Comparison of ENCODE assay signal across 8 cellular contexts in the genomic region with DNA sequence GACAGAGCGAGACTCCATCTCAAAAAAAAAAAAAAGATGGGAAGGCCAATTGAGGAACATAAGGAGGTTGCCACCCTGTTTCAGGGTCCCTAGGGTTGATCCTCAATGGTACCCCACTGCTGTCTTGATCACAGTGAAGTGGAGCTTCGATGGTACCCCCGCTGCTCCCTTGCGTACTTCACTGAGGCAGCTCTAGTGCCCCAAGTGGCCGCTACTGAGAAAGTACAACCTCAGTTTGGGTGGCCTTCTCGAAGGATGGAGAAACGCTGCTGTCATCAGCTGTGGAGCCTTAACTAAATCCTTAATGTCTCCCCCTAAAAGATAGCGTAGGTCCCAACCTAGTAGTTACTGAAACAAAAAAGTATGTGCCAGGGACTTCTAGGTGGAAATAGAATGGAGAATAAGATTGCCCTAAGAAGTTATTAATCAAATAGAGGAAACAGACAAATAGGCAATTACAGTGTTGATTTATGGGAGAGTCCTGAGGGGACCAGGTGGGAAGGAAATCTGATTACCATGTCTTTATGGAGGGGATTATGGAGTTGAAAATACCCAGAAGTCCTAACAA. TPM values are rescaled to one million over a fixed set of nuclear protein-coding genes. Genes with fewer than 3 reads are reported as not detected.
DNase-seq lines count a peak whose midpoint lies in the region; ATAC-seq and TF ChIP-seq lines count a peak whose summit lies in the region.

No MANE protein-coding gene starts in this region.

- peaks cover 20 to 25% of the 10 kb centered on the region in 2 donors for H3K4me1 Mint-ChIP-seq in effector memory CD8-positive, alpha-beta T cell (ENCODE audit: low read depth in 2 of 2)

- peaks cover 4% of the 10 kb centered on the region for H3K4me1 ChIP-seq in testis

- DNase-seq in activated CD8-positive, alpha-beta memory T cell treated with anti-CD3 and anti-CD28 coated beads for 24 hours = peak; percentile 74
- no peak for DNase-seq in activated CD8-positive, alpha-beta memory T cell treated with anti-CD3 and anti-CD28 coated beads, Interleukin-2, amount 50 U/mL, for 48 hours
- DNase-seq in MG63 (peak; percentile 62), mucosa of gallbladder (ENCODE audit: low spot score) (peak; percentile 47), testis (peak; percentile 50)
- DNase-seq in activated CD4-positive, alpha-beta T cell treated with anti-CD3 and anti-CD28 coated beads for 4 hours = peak; percentile 57
- peak; percentile 41 to 50 (median 45) for DNase-seq in effector memory CD8-positive, alpha-beta T cell

- TF ChIP-seq POLR2A in testis (IDR thresholded peaks at IDR 0.05) = no peak
- no peak for TF ChIP-seq POLR2A in GM18505 (IDR thresholded peaks at IDR 0.05; ENCODE audit: borderline replicate concordance, extremely low read depth, insufficient read depth, insufficient read length)

- ATAC-seq in effector memory CD8-positive, alpha-beta T cell (replicated peaks) = peak; percentile 98
- no peak for ATAC-seq in GM18505 (IDR thresholded peaks at IDR 0.05; ENCODE audit: unreplicated experiment)

- H3K4me3 ChIP-seq in MG63 (no peak overlapping the region), testis (no peak overlapping the region)

- H3K36me3 ChIP-seq in MG63 = peaks cover 45% of the 10 kb centered on the region
- no peaks in the 10 kb centered on the region for H3K36me3 ChIP-seq in testis (ENCODE audit: low read depth, missing control alignments)

- WGBS in testis, 2 donors = 47 to 51% methylated on average over 8 of the region's 8 CpGs

- intact Hi-C loops in testis (cut with DNase I; ENCODE audit: low total_unique reads) = no loop called here

- no peaks in the 10 kb centered on the region for H3K27me3 Mint-ChIP-seq in effector memory CD8-positive, alpha-beta T cell

- no peak overlapping the region for H3K4me3 Mint-ChIP-seq in effector memory CD8-positive, alpha-beta T cell

- peak; percentile 11 to 60 (median 35) for TF ChIP-seq CTCF in testis (IDR thresholded peaks at IDR 0.05)

- H3K27ac Mint-ChIP-seq in effector memory CD8-positive, alpha-beta T cell = peak overlapping the region in 1 of 2 donors; percentile 27

- no peaks in the 10 kb centered on the region for H3K9me3 Mint-ChIP-seq in effector memory CD8-positive, alpha-beta T cell

- H3K9me3 ChIP-seq in MG63 = no peaks in the 10 kb centered on the region
- H3K9me3 ChIP-seq in testis = no peaks in the 10 kb centered on the region

- H3K27me3 ChIP-seq in MG63 (no peaks in the 10 kb centered on the region), testis (no peaks in the 10 kb centered on the region)

- peaks cover 16% of the 10 kb centered on the region for H3K36me3 Mint-ChIP-seq in effector memory CD8-positive, alpha-beta T cell (ENCODE audit: insufficient read depth)

- H3K27ac ChIP-seq in testis = no peak overlapping the region

RNA-seq across cellular contexts. Expression of gene TESK1, which starts 6.3 kb away (rescaled TPM):
- total RNA-seq in MG63 (2014; rRNA removed; shearing (Covaris generic); ENCODE audit: low replicate concordance) = 17.4 and 21.5 TPM in 2 replicates
- total RNA-seq in mucosa of gallbladder (56.9 TPM), testis (100 to 1,000 TPM in 1 of 2 donors, 10 to 100 TPM in 1; 89.6 to 104 TPM)
- polyA plus RNA-seq in testis (ENCODE audit: insufficient read depth, low read depth, low replicate concordance) = 92.6 TPM

RNA-seq across cellular contexts. Expression of gene CD72, which starts 6.9 kb away (rescaled TPM):
- total RNA-seq in MG63 (2014; rRNA removed; shearing (Covaris generic); ENCODE audit: low replicate concordance) = 0.47 and 0.86 TPM in 2 replicates
- total RNA-seq in mucosa of gallbladder = 2.4 TPM
- under 1 TPM; 0.63 to 0.99 TPM for total RNA-seq in testis
- 3.2 TPM for polyA plus RNA-seq in testis (ENCODE audit: insufficient read depth, low read depth, low replicate concordance)

RNA-seq across cellular contexts. Expression of gene SIT1, which starts 39.4 kb away (rescaled TPM):
- total RNA-seq in MG63 (2014; rRNA removed; shearing (Covaris generic); ENCODE audit: low replicate concordance) = 1.4 and 4.0 TPM in 2 replicates
- 2.7 TPM for total RNA-seq in mucosa of gallbladder
- under 1 TPM in 1 of 2 donors, not detected in 1; 0.43 TPM for total RNA-seq in testis
- polyA plus RNA-seq in testis (ENCODE audit: insufficient read depth, low read depth, low replicate concordance) = 1.6 TPM

RNA-seq across cellular contexts. Expression of gene RMRP, which starts 46.5 kb away (rescaled TPM):
- total RNA-seq in MG63 (2014; rRNA removed; shearing (Covaris generic); ENCODE audit: low replicate concordance) = 8,012 and 15,182 TPM in 2 replicates
- total RNA-seq in mucosa of gallbladder (17,824 TPM), testis (over 10,000 TPM in 1 of 2 donors, 1,000 to 10,000 TPM in 1; 4,421 to 15,053 TPM)
- polyA plus RNA-seq in testis (ENCODE audit: insufficient read depth, low read depth, low replicate concordance) = not detected

RNA-seq across cellular contexts. Expression of gene CCDC107, which starts 46.8 kb away (rescaled TPM):
- total RNA-seq in MG63 (2014; rRNA removed; shearing (Covaris generic); ENCODE audit: low replicate concordance) = 72.4 and 84.4 TPM in 2 replicates
- total RNA-seq in mucosa of gallbladder = 59.2 TPM
- 10 to 100 TPM; 13.4 to 19.0 TPM for total RNA-seq in testis
- polyA plus RNA-seq in testis (ENCODE audit: insufficient read depth, low read depth, low replicate concordance) = 17.2 TPM
